ENCODE assay signal across 14 cellular contexts in the genomic region with DNA sequence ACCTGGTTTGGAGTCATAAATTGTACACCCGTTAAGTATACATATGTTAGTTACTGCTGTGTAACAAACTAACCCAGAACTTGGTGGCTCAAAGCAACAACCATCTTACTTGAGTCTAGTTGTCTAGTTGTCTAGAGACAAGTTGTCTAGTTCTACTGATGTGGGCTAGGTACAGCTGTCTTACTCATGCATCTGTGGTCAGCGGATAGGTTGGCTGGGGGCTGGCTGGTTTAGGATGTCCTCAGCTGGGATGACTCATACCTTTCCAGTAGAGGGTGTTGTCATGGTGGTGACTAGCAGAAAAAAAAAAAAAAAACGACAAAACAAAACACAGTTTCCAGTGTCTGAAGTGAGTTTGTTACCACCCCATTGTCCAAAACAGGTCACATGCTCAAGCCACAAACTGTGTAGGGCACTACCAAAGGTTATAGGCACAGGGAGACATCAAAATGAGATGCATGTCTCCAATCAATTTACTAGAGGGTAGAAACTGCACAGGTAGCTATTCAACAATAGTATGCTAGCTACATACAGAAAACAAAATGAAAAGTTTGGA.
A peak's percentile ranks its signal among the peaks of the same experiment; 100 is the strongest.
DNase-seq lines count a peak whose midpoint lies in the region; ATAC-seq and TF ChIP-seq lines count a peak whose summit lies in the region.
"Had no signal": no experiment of that assay in that cellular context is flagged by ENCODE, and none has a peak within 500 bp of the region (broad histone marks: within the 10 kb centered on the region; RNA-seq: fewer than 3 reads in every experiment).

No MANE protein-coding gene starts in this region.

- H3K27me3 ChIP-seq in spleen (replicated peaks in 1 of 7), result peaks cover 0 to 60% (median 0%) of the 10 kb centered on the region in 7 donors

- no peaks in the 10 kb centered on the region for H3K9me3 ChIP-seq in spleen
- H3K9me3 ChIP-seq: Caco-2, thoracic aorta had no signal

- ATAC-seq in GM18909 (IDR thresholded peaks at IDR 0.05; ENCODE audit: poor library complexity, unreplicated experiment), result no peak
- ATAC-seq: Panc1 had no signal

- no peak overlapping the region for H3K4me3 ChIP-seq in AG10803 (ENCODE audit: low read length)
- no peak overlapping the region for H3K4me3 ChIP-seq in spleen
- H3K4me3 ChIP-seq: thoracic aorta had no signal

- CTCF ChIA-PET in RWPE1 (lab: Yijun Ruan, JAX), result no interaction called here

- H3K27ac ChIP-seq in RWPE1 (no peak overlapping the region), spleen (no peak overlapping the region)
- H3K27ac ChIP-seq: thoracic aorta, VCaP had no signal

- no peaks in the 10 kb centered on the region for H3K4me1 ChIP-seq in spleen
- H3K4me1 ChIP-seq: Caco-2 had no signal

- intact Hi-C loops in spleen (cut with DNase I; ENCODE audit: low total_unique reads), result no loop called here

- POLR2A ChIA-PET in RWPE1 (lab: Yijun Ruan, JAX; ENCODE audit: low non-redundant PET), result no interaction called here

- 69 to 77% (median 72%) methylated on average over 3 of the region's 3 CpGs for WGBS in spleen, 5 donors

- no peak for TF ChIP-seq CTCF in AG10803 (conservative IDR thresholded peaks at IDR 0.05; ENCODE audit: low read length)
- no peak for TF ChIP-seq CTCF in RWPE1 (conservative IDR thresholded peaks at IDR 0.05; ENCODE audit: low read depth)
- TF ChIP-seq CTCF in spleen (IDR thresholded peaks at IDR 0.05 in 8 of 11, conservative IDR thresholded peaks at IDR 0.05 in 3 of 11), result no peak

- no peaks in the 10 kb centered on the region for H3K36me3 ChIP-seq in spleen
- H3K36me3 ChIP-seq: thoracic aorta had no signal

- no peak for TF ChIP-seq POLR2A in spleen (IDR thresholded peaks at IDR 0.05)

- DNase-seq in AG10803 (ENCODE audit: low read depth), result peak; percentile 70
- peak; percentile 10 for DNase-seq in GOT3 (lab: John Stamatoyannopoulos, UW)
- DNase-seq in RWPE1 (ENCODE audit: low spot score), result peak; percentile 53
- peak; percentile 46 for DNase-seq in fibroblast of the conjunctiva (ENCODE audit: low read depth)
- DNase-seq in SK-N-DZ (ENCODE audit: low spot score), result no peak
- no peak for DNase-seq in NCI-H526 treated with DMSO at 0.1 percent for 48 hours (lab: John Stamatoyannopoulos, UW)
- DNase-seq in spleen, result no peak
- DNase-seq: Caco-2, NCI-H1930, posterior cingulate gyrus had no signal

Comparison
In these comparisons a context has a peak if more than half of its experiments do, and no peak if none do; other contexts are left out.
1. DNase-seq: peak in AG10803 (single experiment), GOT3 (single experiment), RWPE1 (single experiment) and fibroblast of the conjunctiva (single experiment); none in SK-N-DZ (single experiment), NCI-H526 treated with DMSO at 0.1 percent for 48 hours (single experiment) and spleen (single experiment).